In the genomic region with DNA sequence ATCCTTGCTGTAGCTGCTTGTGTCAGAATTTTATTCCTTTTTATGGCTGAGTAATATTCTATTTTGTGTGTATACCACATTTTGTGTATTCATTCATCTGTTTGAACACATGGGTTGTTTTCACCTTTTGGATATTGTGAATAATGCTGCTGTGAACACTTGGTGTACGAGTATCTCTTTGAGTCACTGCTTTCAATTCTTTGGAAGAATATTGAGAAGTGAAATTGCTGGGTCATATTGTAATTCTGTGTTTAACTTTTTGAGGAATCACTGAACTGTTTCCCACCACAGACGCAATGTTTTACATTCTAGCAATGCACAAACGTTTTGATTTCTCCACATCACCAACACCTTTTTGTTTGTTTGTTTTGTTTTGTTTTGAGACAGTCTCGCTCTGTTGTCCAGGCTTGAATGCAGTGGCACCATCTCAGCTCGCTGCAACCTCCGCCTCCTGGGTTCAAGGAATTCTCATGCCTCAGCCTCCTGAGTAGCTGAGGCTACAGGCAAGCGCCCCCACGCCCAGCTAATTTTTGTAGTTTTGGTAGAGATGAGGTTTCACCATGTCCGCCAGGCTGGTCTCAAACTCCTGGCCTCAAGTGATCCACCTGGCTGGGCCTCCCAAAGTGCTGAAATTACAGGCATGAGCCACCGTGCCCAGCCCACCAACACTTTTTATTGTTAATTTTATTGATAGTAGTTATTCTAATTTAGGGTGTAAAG, we compare ENCODE assay signal across 2 cellular contexts.
TF ChIP-seq lines count a peak whose summit lies in the region.

No MANE protein-coding gene starts in this region.

TF ChIP-seq in GM12891, 5 proteins besides CTCF, POLR2A, EP300 and RAD21:
- TF ChIP-seq SPI1 (IDR thresholded peaks at IDR 0.05; ENCODE audit: low read depth, low read length), result peak; percentile 70
- no peak for TF ChIP-seq POLR2AphosphoS5 (IDR thresholded peaks at IDR 0.05; ENCODE audit: low read depth, low read length)
TF ChIP-seq in GM12891: peak in this region for 1.

TF ChIP-seq in GM12878, 131 proteins besides CTCF, POLR2A, EP300 and RAD21:
- TF ChIP-seq BRCA1 (IDR thresholded peaks at IDR 0.05; ENCODE audit: low read depth, low read length) (no peak), RUNX3 (IDR thresholded peaks at IDR 0.05; ENCODE audit: low read length) (peak; percentile 56), YBX1 (IDR thresholded peaks at IDR 0.05) (no peak), FOXK2 (IDR thresholded peaks at IDR 0.05) (no peak), ZNF217 (IDR thresholded peaks at IDR 0.05) (0 out of 2 replicates have a peak, but pooled peaks have one; percentile 47), CREM (IDR thresholded peaks at IDR 0.05; ENCODE audit: low read depth) (0 out of 2 replicates have a peak, but pooled peaks have one; percentile 29), JUNB (IDR thresholded peaks at IDR 0.05) (peak; percentile 84), ZBED1 (IDR thresholded peaks at IDR 0.05; ENCODE audit: borderline replicate concordance) (peak; percentile 62; the same call in 1 of the 2 replicates), IKZF2 (IDR thresholded peaks at IDR 0.05) (peak in 1 of 2 experiments; percentile 30; a peak in 1 of 4 replicates), NFXL1 (IDR thresholded peaks at IDR 0.05; ENCODE audit: borderline replicate concordance) (no peak), PAX5 (IDR thresholded peaks at IDR 0.05; ENCODE audit: borderline replicate concordance, low read depth, low read length) (0 out of 2 replicates have a peak, but pooled peaks have one; percentile 25), TCF7 (IDR thresholded peaks at IDR 0.05; ENCODE audit: borderline replicate concordance) (peak; percentile 32; the same call in 1 of the 2 replicates), NFIC (IDR thresholded peaks at IDR 0.05; ENCODE audit: low read depth, low read length) (peak; percentile 71), BMI1 (IDR thresholded peaks at IDR 0.05; ENCODE audit: borderline replicate concordance) (no peak), SPI1 (IDR thresholded peaks at IDR 0.05; ENCODE audit: borderline replicate concordance, insufficient read depth, low read depth, low read length) (peak; percentile 41; the same call in 1 of the 2 replicates), MEF2B (IDR thresholded peaks at IDR 0.05; ENCODE audit: partially characterized antibody, poor library complexity, severe bottlenecking) (no peak), IRF4 (IDR thresholded peaks at IDR 0.05; ENCODE audit: low read depth, low read length) (peak; percentile 48; the same call in 1 of the 2 replicates)
- TF ChIP-seq, protein P1, sequence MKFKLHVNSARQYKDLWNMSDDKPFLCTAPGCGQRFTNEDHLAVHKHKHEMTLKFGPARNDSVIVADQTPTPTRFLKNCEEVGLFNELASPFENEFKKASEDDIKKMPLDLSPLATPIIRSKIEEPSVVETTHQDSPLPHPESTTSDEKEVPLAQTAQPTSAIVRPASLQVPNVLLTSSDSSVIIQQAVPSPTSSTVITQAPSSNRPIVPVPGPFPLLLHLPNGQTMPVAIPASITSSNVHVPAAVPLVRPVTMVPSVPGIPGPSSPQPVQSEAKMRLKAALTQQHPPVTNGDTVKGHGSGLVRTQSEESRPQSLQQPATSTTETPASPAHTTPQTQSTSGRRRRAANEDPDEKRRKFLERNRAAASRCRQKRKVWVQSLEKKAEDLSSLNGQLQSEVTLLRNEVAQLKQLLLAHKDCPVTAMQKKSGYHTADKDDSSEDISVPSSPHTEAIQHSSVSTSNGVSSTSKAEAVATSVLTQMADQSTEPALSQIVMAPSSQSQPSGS (IDR thresholded peaks at IDR 0.05; ENCODE audit: low read length), result peak; percentile 42; the same call in 1 of the 2 replicates
